ENCODE assay signal across 14 cellular contexts in the genomic region with DNA sequence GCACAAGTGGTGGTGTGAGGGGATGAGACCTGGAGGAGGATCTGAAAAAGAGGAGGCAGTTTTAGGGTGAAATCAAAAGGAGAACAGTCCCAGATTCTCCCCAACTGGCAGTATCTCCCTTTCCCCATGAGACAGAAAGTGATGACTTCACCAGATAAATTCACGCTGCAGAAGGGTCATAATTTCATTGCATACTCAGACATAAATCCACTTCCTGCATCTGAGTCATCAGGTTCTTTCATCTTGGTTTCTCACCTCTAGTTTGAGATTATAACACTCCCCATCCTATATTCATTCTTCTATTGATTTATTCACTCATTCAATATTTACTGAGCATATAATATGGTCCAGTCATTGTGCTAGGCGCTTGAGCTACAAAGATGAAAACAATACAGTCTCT.
DNase-seq lines count a peak whose midpoint lies in the region; ATAC-seq, FAIRE-seq and TF ChIP-seq lines count a peak whose summit lies in the region.
"Had no signal": no experiment of that assay in that cellular context is flagged by ENCODE, and none has a peak within 500 bp of the region (broad histone marks: within the 10 kb centered on the region; RNA-seq: fewer than 3 reads in every experiment).

No MANE protein-coding gene starts in this region.

- POLR2A ChIA-PET in K562 (lab: Yijun Ruan, JAX), result no interaction called here

- TF ChIP-seq CTCF in K562 (IDR thresholded peaks at IDR 0.05 in 2 of 3, conservative IDR thresholded peaks at IDR 0.05 in 1 of 3; ENCODE audit: insufficient read depth in 2 of 3, low read depth in 1 of 3, low read length in 3 of 3) (no peak), smooth muscle cell (IDR thresholded peaks at IDR 0.05; ENCODE audit: borderline replicate concordance, insufficient read depth, poor library complexity, severe bottlenecking) (no peak)

- 11% methylated on average over 2 of the region's 2 CpGs for WGBS in K562 (ENCODE audit: insufficient coverage, low coverage, missing lambda C conversion rate)
- WGBS in smooth muscle cell (ENCODE audit: low lambda C conversion rate), result 65% methylated on average over 2 of the region's 2 CpGs

- H3K27ac ChIP-seq in K562 (ENCODE audit: extremely low read depth, low read depth, low read length) (no peak overlapping the region), smooth muscle cell (ENCODE audit: low read depth) (no peak overlapping the region)

- no peaks in the 10 kb centered on the region for H3K36me3 Mint-ChIP-seq in activated T-cell treated with anti-CD3 and anti-CD28 coated beads, Interleukin-2, amount 50 U/mL, for 72 hours (ENCODE audit: insufficient read depth in 2 of 2)
- no peaks in the 10 kb centered on the region for H3K36me3 Mint-ChIP-seq in T-helper 17 cell (ENCODE audit: low read depth)

- H3K4me1 ChIP-seq in K562 (replicated peaks in 1 of 2; ENCODE audit: control insufficient read depth in 2 of 2, insufficient read depth in 2 of 2, low read length in 2 of 2), result no peaks in the 10 kb centered on the region
- H3K4me1 ChIP-seq in smooth muscle cell (ENCODE audit: low read depth), result peaks cover 15% of the 10 kb centered on the region

- intact Hi-C loops in K562 (cut with micrococcal nuclease), result no loop called here

- CTCF ChIA-PET in K562 (lab: Yijun Ruan, JAX; ENCODE audit: low intra/inter-chr PET ratio), result no interaction called here

- no peaks in the 10 kb centered on the region for H3K79me2 ChIP-seq in K562 (ENCODE audit: control insufficient read depth, insufficient read depth, low read length)
- H3K79me2 ChIP-seq in smooth muscle cell (ENCODE audit: low read depth), result no peaks in the 10 kb centered on the region

- no peak overlapping the region for H3K4me3 Mint-ChIP-seq in activated T-cell treated with anti-CD3 and anti-CD28 coated beads, Interleukin-2, amount 50 U/mL, for 72 hours
- H3K4me3 Mint-ChIP-seq in T-helper 17 cell, result no peak overlapping the region
- H3K4me3 Mint-ChIP-seq: nephron; stimulated activated naive CD8-positive, alpha-beta T cell treated with anti-CD3 and anti-CD28 coated beads, Interleukin-15, Interleukin-2, amounts not matched to agents 100 ng/mL and 50 ng/mL, for 24 hours; T-helper 2 cell treated with Interferon-gamma antibody and Interleukin-4, amounts not matched to agents 5 μg/mL and 100 μg/mL, for 36 hours had no signal

- no TSS peak for BruUV-seq in K562 (replicated peaks; lab: Mats Ljungman, UMichigan)

- no peak for TF ChIP-seq POLR2A in K562 (conservative IDR thresholded peaks at IDR 0.05)

- no peaks in the 10 kb centered on the region for H3F3A ChIP-seq in smooth muscle cell (ENCODE audit: low read depth)

- ATAC-seq in activated T-cell treated with anti-CD3 and anti-CD28 coated beads, Interleukin-2, amount 50 U/mL, for 72 hours (replicated peaks in 1 of 2), result peak; percentile 85 to 89
- ATAC-seq in K562, result no peak
- ATAC-seq in GM21367 (IDR thresholded peaks at IDR 0.05; ENCODE audit: unreplicated experiment), result no peak
- ATAC-seq in T-helper 17 cell, result no peak

- no peak overlapping the region for H3K9ac ChIP-seq in K562 (ENCODE audit: insufficient read depth in 1 of 2, low read depth in 2 of 2, low read length in 2 of 2)
- H3K9ac ChIP-seq in smooth muscle cell (ENCODE audit: low read depth), result no peak overlapping the region

- H3K9me3 Mint-ChIP-seq in activated T-cell treated with anti-CD3 and anti-CD28 coated beads, Interleukin-2, amount 50 U/mL, for 72 hours, result no peaks in the 10 kb centered on the region
- H3K9me3 Mint-ChIP-seq: nephron; stimulated activated naive CD8-positive, alpha-beta T cell treated with anti-CD3 and anti-CD28 coated beads, Interleukin-15, Interleukin-2, amounts not matched to agents 100 ng/mL and 50 ng/mL, for 24 hours; T-helper 2 cell treated with Interferon-gamma antibody and Interleukin-4, amounts not matched to agents 5 μg/mL and 100 μg/mL, for 36 hours had no signal

- FAIRE-seq in K562 (lab: Jason Lieb, UNC), result no peak

- no peak for TF ChIP-seq RAD21 in K562 (CRISPR knock-in tag; conservative IDR thresholded peaks at IDR 0.05 in 1 of 2, IDR thresholded peaks at IDR 0.05 in 1 of 2)

- in situ Hi-C loops in K562 (cut with MboI), result no loop called here

- no peak overlapping the region for H3K27ac Mint-ChIP-seq in activated T-cell treated with anti-CD3 and anti-CD28 coated beads, Interleukin-2, amount 50 U/mL, for 72 hours
- H3K27ac Mint-ChIP-seq in T-helper 17 cell, result no peak overlapping the region
- H3K27ac Mint-ChIP-seq: nephron; stimulated activated naive CD8-positive, alpha-beta T cell treated with anti-CD3 and anti-CD28 coated beads, Interleukin-15, Interleukin-2, amounts not matched to agents 100 ng/mL and 50 ng/mL, for 24 hours; T-helper 2 cell treated with Interferon-gamma antibody and Interleukin-4, amounts not matched to agents 5 μg/mL and 100 μg/mL, for 36 hours had no signal

- peaks cover 20% of the 10 kb centered on the region for H3K27me3 Mint-ChIP-seq in activated T-cell treated with anti-CD3 and anti-CD28 coated beads, Interleukin-2, amount 50 U/mL, for 72 hours (ENCODE audit: low read depth)
- H3K27me3 Mint-ChIP-seq in T-helper 17 cell, result peaks cover 12% of the 10 kb centered on the region

- H3K4me2 ChIP-seq in K562 (ENCODE audit: insufficient read depth, low read length) (no peak overlapping the region), smooth muscle cell (no peak overlapping the region)

- DNase-seq in activated T-cell treated with anti-CD3 and anti-CD28 coated beads, Interleukin-2, amount 50 U/mL, for 72 hours, result peak in 1 of 2 donors; percentile 3
- no peak for DNase-seq in activated T-cell treated with anti-CD3 and anti-CD28 coated beads, Interleukin-2, amount 50 U/mL, for 48 hours
- DNase-seq in LHCN-M2 (ENCODE audit: low read depth) (peak; percentile 36), K562 (ENCODE audit: extremely low read depth in 1 of 4, low spot score in 3 of 4) (peak in 1 of 4 experiments; percentile 11), smooth muscle cell (lab: John Stamatoyannopoulos, UW; ENCODE audit: unreplicated experiment) (no peak), T-helper 17 cell (no peak), DMS114 treated with DMSO at 0.1 percent for 48 hours (lab: John Stamatoyannopoulos, UW; ENCODE audit: unreplicated experiment) (no peak)
- DNase-seq: islet precursor cell; NCI-H1417; NK-92 treated with Interleukin-12 subunit alpha and Interleukin-12 subunit beta, amount 100 ng/mL, for 24 hours had no signal

- H2AFZ ChIP-seq in K562 (ENCODE audit: low read depth, low read length), result no peak overlapping the region
- peak overlapping the region; percentile 39 for H2AFZ ChIP-seq in smooth muscle cell (ENCODE audit: low read depth)

- no peaks in the 10 kb centered on the region for H3K36me3 ChIP-seq in K562 (ENCODE audit: control insufficient read depth, insufficient read depth, low read length)
- no peaks in the 10 kb centered on the region for H3K36me3 ChIP-seq in smooth muscle cell (ENCODE audit: low read depth)

- H3K4me3 ChIP-seq in K562, result no peak overlapping the region
- no peak overlapping the region for H3K4me3 ChIP-seq in smooth muscle cell

- H3K27me3 ChIP-seq in K562 (ENCODE audit: control insufficient read depth in 2 of 2, insufficient read depth in 2 of 2, low read length in 2 of 2), result no peaks in the 10 kb centered on the region; a peak in 1 of 5 replicates
- H3K27me3 ChIP-seq in smooth muscle cell (ENCODE audit: low read depth), result no peaks in the 10 kb centered on the region

- TF ChIP-seq EP300 in K562 (IDR thresholded peaks at IDR 0.05; ENCODE audit: low read length), result no peak

- H3K9me3 ChIP-seq in K562 (replicated peaks; ENCODE audit: control insufficient read depth, insufficient read depth, low read depth, low read length), result no peaks in the 10 kb centered on the region
- H3K9me3 ChIP-seq in smooth muscle cell (replicated peaks; ENCODE audit: low read depth), result no peaks in the 10 kb centered on the region
- H3K9me3 ChIP-seq in T-helper 17 cell (ENCODE audit: control insufficient read depth, low read length, poor library complexity, severe bottlenecking), result no peaks in the 10 kb centered on the region

- peaks cover 9% of the 10 kb centered on the region for H3K4me1 Mint-ChIP-seq in activated T-cell treated with anti-CD3 and anti-CD28 coated beads, Interleukin-2, amount 50 U/mL, for 72 hours (ENCODE audit: low read depth)
- peaks cover 10% of the 10 kb centered on the region for H3K4me1 Mint-ChIP-seq in T-helper 17 cell

- H3K9me1 ChIP-seq in K562 (ENCODE audit: control insufficient read depth, insufficient read depth, low read length), result no peaks in the 10 kb centered on the region

- H4K20me1 ChIP-seq in K562 (replicated peaks; ENCODE audit: control insufficient read depth, insufficient read depth, low read length) (no peaks in the 10 kb centered on the region), smooth muscle cell (ENCODE audit: low read depth) (no peaks in the 10 kb centered on the region)

TF ChIP-seq in K562, 482 proteins besides CTCF, POLR2A, EP300 and RAD21:
- TF ChIP-seq, protein P1, sequence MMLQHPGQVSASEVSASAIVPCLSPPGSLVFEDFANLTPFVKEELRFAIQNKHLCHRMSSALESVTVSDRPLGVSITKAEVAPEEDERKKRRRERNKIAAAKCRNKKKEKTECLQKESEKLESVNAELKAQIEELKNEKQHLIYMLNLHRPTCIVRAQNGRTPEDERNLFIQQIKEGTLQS (IDR thresholded peaks at IDR 0.05), result peak; percentile 75
- TF ChIP-seq, protein P1 (CRISPR knock-in tag; conservative IDR thresholded peaks at IDR 0.05), result no peak
- TF ChIP-seq PHF20 (IDR thresholded peaks at IDR 0.05; ENCODE audit: partially characterized antibody) (no peak), JUND (IDR thresholded peaks at IDR 0.05; ENCODE audit: borderline replicate concordance, low read depth, low read length) (peak; percentile 21; the same call in 1 of the 2 replicates), JUND (tag; IDR thresholded peaks at IDR 0.05; ENCODE audit: borderline replicate concordance, low read depth, low read length) (no peak), ARID1B (IDR thresholded peaks at IDR 0.05) (peak; percentile 18; the same call in 1 of the 2 replicates), ZNF507 (tag; conservative IDR thresholded peaks at IDR 0.05) (no peak), CBFA2T3 (IDR thresholded peaks at IDR 0.05) (peak; percentile 19; the same call in 1 of the 2 replicates), CCNT2 (IDR thresholded peaks at IDR 0.05; ENCODE audit: borderline replicate concordance, extremely low read depth, insufficient read length, low read depth, low read length) (no peak), JUN (IDR thresholded peaks at IDR 0.05; ENCODE audit: borderline replicate concordance, low read depth, low read length) (0 out of 2 replicates have a peak, but pooled peaks have one; percentile 13), JUN (CRISPR knock-in tag; IDR thresholded peaks at IDR 0.05; ENCODE audit: borderline replicate concordance) (no peak), HOXB6 (CRISPR knock-in tag; IDR thresholded peaks at IDR 0.05; ENCODE audit: borderline replicate concordance) (no peak)

Comparison
In these comparisons a context has a peak if more than half of its experiments do, and no peak if none do; other contexts are left out.
1. ATAC-seq: peak in activated T-cell treated with anti-CD3 and anti-CD28 coated beads, Interleukin-2, amount 50 U/mL, for 72 hours (2 of 2); none in K562 (single experiment), GM21367 (single experiment) and T-helper 17 cell (single experiment).